Comparison of ENCODE assay signal across 1 cellular context in genomic region chr10:63521389-63522128, GRCh38.
TF ChIP-seq lines count a peak whose summit lies in the region.

TSS of gene REEP3 (plus strand) at chr10:63521401. CDS start at chr10:63521546, 145 bp downstream.

TF ChIP-seq in HepG2, 621 proteins besides CTCF, POLR2A, EP300 and RAD21 (continued from another document and continues in another):
- TF ChIP-seq ARID4A (CRISPR knock-in tag; IDR thresholded peaks at IDR 0.05; ENCODE audit: borderline replicate concordance) (peak; percentile 62), ETV5 (CRISPR knock-in tag; IDR thresholded peaks at IDR 0.05; ENCODE audit: borderline replicate concordance) (0 out of 2 replicates have a peak, but pooled peaks have one; percentile 15), ZNF276 (CRISPR knock-in tag; IDR thresholded peaks at IDR 0.05; ENCODE audit: low read depth) (peak; percentile 57; the same call in 1 of the 2 replicates), ZNF570 (CRISPR knock-in tag; IDR thresholded peaks at IDR 0.05; ENCODE audit: borderline replicate concordance) (0 out of 2 replicates have a peak, but pooled peaks have one; percentile 51), ZNF850 (CRISPR knock-in tag; conservative IDR thresholded peaks at IDR 0.05) (no peak), SNAPC2 (CRISPR knock-in tag; IDR thresholded peaks at IDR 0.05) (0 out of 2 replicates have a peak, but pooled peaks have one; percentile 62), BORCS8-MEF2B (CRISPR knock-in tag; IDR thresholded peaks at IDR 0.05) (peak; percentile 72; the same call in 1 of the 2 replicates), HNF1A (IDR thresholded peaks at IDR 0.05; ENCODE audit: low read depth) (no peak), HNF1A (CRISPR knock-in tag; IDR thresholded peaks at IDR 0.05; ENCODE audit: borderline replicate concordance) (0 out of 2 replicates have a peak, but pooled peaks have one; percentile 7), ZNF775 (CRISPR knock-in tag; IDR thresholded peaks at IDR 0.05; ENCODE audit: borderline replicate concordance) (no peak), ZNF710 (CRISPR knock-in tag; IDR thresholded peaks at IDR 0.05; ENCODE audit: borderline replicate concordance) (no peak), TEAD3 (CRISPR knock-in tag; optimal IDR thresholded peaks at IDR 0.05; ENCODE audit: borderline replicate concordance) (peak; percentile 20), RBM39 (IDR thresholded peaks at IDR 0.05; ENCODE audit: low read depth, low read length, poor library complexity, severe bottlenecking) (peak; percentile 72), ZBTB49 (CRISPR knock-in tag; IDR thresholded peaks at IDR 0.05; ENCODE audit: borderline replicate concordance) (no peak), HNRNPLL (IDR thresholded peaks at IDR 0.05; ENCODE audit: low read depth, low read length, poor library complexity, severe bottlenecking) (peak; percentile 98), SALL1 (CRISPR knock-in tag; IDR thresholded peaks at IDR 0.05) (peak; percentile 62), SMC3 (IDR thresholded peaks at IDR 0.05; ENCODE audit: low read length) (no peak), RCOR2 (CRISPR knock-in tag; IDR thresholded peaks at IDR 0.05) (no peak), RARG (CRISPR knock-in tag; IDR thresholded peaks at IDR 0.05; ENCODE audit: low read depth) (0 out of 2 replicates have a peak, but pooled peaks have one; percentile 16), ZBTB7B (CRISPR knock-in tag; IDR thresholded peaks at IDR 0.05) (peak; percentile 24; the same call in 1 of the 2 replicates), ZNF746 (CRISPR knock-in tag; IDR thresholded peaks at IDR 0.05) (0 out of 2 replicates have a peak, but pooled peaks have one; percentile 25), ZBTB3 (CRISPR knock-in tag; IDR thresholded peaks at IDR 0.05; ENCODE audit: borderline replicate concordance, low read depth) (0 out of 2 replicates have a peak, but pooled peaks have one; percentile 22), TAF1 (CRISPR knock-in tag; IDR thresholded peaks at IDR 0.05) (peak; percentile 50; the same call in 1 of the 2 replicates), PPARG (CRISPR knock-in tag; conservative IDR thresholded peaks at IDR 0.05) (no peak), MAZ (IDR thresholded peaks at IDR 0.05; ENCODE audit: borderline replicate concordance, low read depth, low read length) (peak; percentile 59; the same call in 1 of the 2 replicates), MAZ (CRISPR knock-in tag; IDR thresholded peaks at IDR 0.05; ENCODE audit: low read depth) (peak; percentile 74), ZNF367 (CRISPR knock-in tag; IDR thresholded peaks at IDR 0.05; ENCODE audit: borderline replicate concordance) (no peak), KAT7 (CRISPR knock-in tag; IDR thresholded peaks at IDR 0.05; ENCODE audit: borderline replicate concordance) (peak; percentile 83; the same call in 1 of the 2 replicates), DR1 (CRISPR knock-in tag; IDR thresholded peaks at IDR 0.05) (peak; percentile 18; the same call in 1 of the 2 replicates), MXD3 (CRISPR knock-in tag; IDR thresholded peaks at IDR 0.05) (no peak), ZNF724P (CRISPR knock-in tag; IDR thresholded peaks at IDR 0.05; ENCODE audit: borderline replicate concordance) (peak; percentile 81), ZNF543 (CRISPR knock-in tag; IDR thresholded peaks at IDR 0.05) (peak; percentile 13; the same call in 1 of the 2 replicates), SALL2 (CRISPR knock-in tag; IDR thresholded peaks at IDR 0.05) (peak; percentile 66; the same call in 1 of the 2 replicates), POGK (CRISPR knock-in tag; conservative IDR thresholded peaks at IDR 0.05) (peak; percentile 44; the same call in 1 of the 2 replicates), ZNF451 (CRISPR knock-in tag; IDR thresholded peaks at IDR 0.05) (peak; percentile 40; the same call in 1 of the 2 replicates), NR3C1 (CRISPR knock-in tag; IDR thresholded peaks at IDR 0.05) (0 out of 2 replicates have a peak, but pooled peaks have one; percentile 89), ZSCAN31 (CRISPR knock-in tag; IDR thresholded peaks at IDR 0.05; ENCODE audit: low read depth) (0 out of 2 replicates have a peak, but pooled peaks have one; percentile 54), ZMYM4 (CRISPR knock-in tag; IDR thresholded peaks at IDR 0.05) (peak; percentile 59), ZNF670 (CRISPR knock-in tag; IDR thresholded peaks at IDR 0.05; ENCODE audit: borderline replicate concordance) (peak; percentile 75; the same call in 1 of the 2 replicates), POLR2G (IDR thresholded peaks at IDR 0.05; ENCODE audit: low read depth, low read length) (peak; percentile 64), IKZF4 (CRISPR knock-in tag; IDR thresholded peaks at IDR 0.05; ENCODE audit: borderline replicate concordance, low read depth, not compliant biosample characterization) (peak; percentile 44), NR0B2 (CRISPR knock-in tag; IDR thresholded peaks at IDR 0.05) (no peak), KDM6A (CRISPR knock-in tag; IDR thresholded peaks at IDR 0.05; ENCODE audit: low read depth) (no peak), ETV6 (CRISPR knock-in tag; conservative IDR thresholded peaks at IDR 0.05) (peak; percentile 50; the same call in 1 of the 2 replicates), ZNF776 (CRISPR knock-in tag; IDR thresholded peaks at IDR 0.05) (peak; percentile 48; the same call in 1 of the 2 replicates), ZNF3 (CRISPR knock-in tag; IDR thresholded peaks at IDR 0.05) (no peak)
